Comparison of ENCODE assay signal across 1 cellular context in the genomic region with DNA sequence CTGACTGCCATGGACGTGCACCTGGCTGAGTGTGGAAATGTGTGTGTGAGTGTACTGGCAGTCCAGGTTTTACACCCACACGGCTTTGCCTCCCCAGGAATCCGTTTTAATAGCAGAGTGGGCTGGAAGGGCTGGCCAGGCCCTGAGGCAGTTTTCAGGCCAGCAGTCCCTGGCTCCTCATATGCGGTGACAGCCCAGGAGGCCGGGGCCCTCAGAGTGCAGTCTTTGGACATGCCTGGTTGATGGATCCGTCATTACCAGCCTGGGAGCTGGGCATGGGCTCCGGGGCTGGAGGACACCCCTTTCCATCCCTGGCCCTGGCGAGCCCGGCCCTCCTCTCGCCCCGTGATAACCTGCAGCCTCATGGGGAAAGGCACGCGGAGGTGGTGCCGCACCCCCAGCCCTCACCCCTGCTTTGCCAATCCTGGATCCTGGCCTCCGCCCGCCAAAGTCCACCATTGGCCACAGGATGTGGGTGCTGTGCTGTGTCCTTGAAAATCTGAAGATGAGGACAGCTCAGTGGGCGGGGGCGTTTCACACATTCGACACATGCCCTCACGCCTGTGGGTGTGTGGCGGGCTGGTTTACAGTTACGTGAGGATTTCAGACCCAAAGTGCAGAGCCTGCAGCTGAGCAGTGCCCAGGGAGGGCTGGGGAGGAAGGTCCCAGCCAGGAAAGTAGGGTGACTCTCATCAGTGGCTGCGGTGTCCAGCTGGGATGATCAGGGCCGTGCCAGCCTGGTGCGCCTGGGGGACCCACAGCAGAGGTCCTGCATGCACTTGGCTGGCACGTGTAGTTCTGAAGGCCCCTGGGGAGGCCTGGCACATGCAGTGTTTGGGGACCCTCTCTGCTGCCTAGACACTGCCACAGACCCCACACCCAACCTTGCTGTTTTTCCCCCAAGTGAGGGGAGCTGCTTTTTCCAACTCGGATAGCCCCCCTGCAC.
TF ChIP-seq lines count a peak whose summit lies in the region.

No MANE protein-coding gene starts in this region.

TF ChIP-seq in IMR-90, 13 proteins besides CTCF, POLR2A, EP300 and RAD21:
- TF ChIP-seq FOS (IDR thresholded peaks at IDR 0.05; ENCODE audit: low read depth, low read length) (no peak), SMC3 (IDR thresholded peaks at IDR 0.05; ENCODE audit: low read depth, low read length) (no peak), CHD1 (IDR thresholded peaks at IDR 0.05; ENCODE audit: low read depth, low read length) (no peak), CEBPB (IDR thresholded peaks at IDR 0.05; ENCODE audit: low read depth, low read length) (no peak), MXI1 (IDR thresholded peaks at IDR 0.05; ENCODE audit: borderline replicate concordance, low read depth, low read length) (no peak), RCOR1 (IDR thresholded peaks at IDR 0.05; ENCODE audit: insufficient replicate concordance, low read length) (no peak), BHLHE40 (IDR thresholded peaks at IDR 0.05; ENCODE audit: low read depth, low read length) (no peak), MAFK (IDR thresholded peaks at IDR 0.05; ENCODE audit: low read depth, low read length) (no peak), RFX5 (IDR thresholded peaks at IDR 0.05; ENCODE audit: low read depth, low read length) (no peak), MAZ (IDR thresholded peaks at IDR 0.05; ENCODE audit: borderline replicate concordance, low read depth, low read length) (no peak), NFE2L2 (IDR thresholded peaks at IDR 0.05; ENCODE audit: low read depth, low read length) (no peak)
- TF ChIP-seq, protein P1, sequence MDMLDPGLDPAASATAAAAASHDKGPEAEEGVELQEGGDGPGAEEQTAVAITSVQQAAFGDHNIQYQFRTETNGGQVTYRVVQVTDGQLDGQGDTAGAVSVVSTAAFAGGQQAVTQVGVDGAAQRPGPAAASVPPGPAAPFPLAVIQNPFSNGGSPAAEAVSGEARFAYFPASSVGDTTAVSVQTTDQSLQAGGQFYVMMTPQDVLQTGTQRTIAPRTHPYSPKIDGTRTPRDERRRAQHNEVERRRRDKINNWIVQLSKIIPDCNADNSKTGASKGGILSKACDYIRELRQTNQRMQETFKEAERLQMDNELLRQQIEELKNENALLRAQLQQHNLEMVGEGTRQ (IDR thresholded peaks at IDR 0.05; ENCODE audit: low read depth, low read length), result no peak
- TF ChIP-seq, protein P2, sequence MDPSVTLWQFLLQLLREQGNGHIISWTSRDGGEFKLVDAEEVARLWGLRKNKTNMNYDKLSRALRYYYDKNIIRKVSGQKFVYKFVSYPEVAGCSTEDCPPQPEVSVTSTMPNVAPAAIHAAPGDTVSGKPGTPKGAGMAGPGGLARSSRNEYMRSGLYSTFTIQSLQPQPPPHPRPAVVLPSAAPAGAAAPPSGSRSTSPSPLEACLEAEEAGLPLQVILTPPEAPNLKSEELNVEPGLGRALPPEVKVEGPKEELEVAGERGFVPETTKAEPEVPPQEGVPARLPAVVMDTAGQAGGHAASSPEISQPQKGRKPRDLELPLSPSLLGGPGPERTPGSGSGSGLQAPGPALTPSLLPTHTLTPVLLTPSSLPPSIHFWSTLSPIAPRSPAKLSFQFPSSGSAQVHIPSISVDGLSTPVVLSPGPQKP (IDR thresholded peaks at IDR 0.05; ENCODE audit: borderline replicate concordance, low read depth, low read length), result no peak
TF ChIP-seq in IMR-90: peak in this region for 0.
